In the genomic region with DNA sequence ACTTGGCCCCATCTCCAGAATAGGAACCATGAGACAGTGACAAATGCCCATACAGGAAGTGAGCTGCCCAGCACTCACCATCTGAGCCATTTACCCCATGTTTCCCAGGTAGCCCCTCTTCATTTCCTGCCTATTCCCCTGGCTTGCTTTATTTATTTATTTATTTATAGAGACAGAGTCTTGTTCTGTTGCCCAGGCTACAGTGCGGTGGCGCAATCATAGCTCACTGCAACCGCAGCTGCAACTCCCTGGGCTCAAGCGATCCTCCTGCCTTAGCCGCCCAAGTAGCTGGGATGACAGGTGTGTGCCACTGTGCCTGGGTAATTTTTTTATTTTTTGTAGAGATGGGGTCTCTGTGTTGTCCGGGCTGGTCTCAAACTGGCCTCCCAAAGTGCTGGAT, we compare ENCODE assay signal across 15 cellular contexts.
A peak's percentile ranks its signal among the peaks of the same experiment; 100 is the strongest.
DNase-seq lines count a peak whose midpoint lies in the region; ATAC-seq and TF ChIP-seq lines count a peak whose summit lies in the region.
"Had no signal": no experiment of that assay in that cellular context is flagged by ENCODE, and none has a peak within 500 bp of the region (broad histone marks: within the 10 kb centered on the region; RNA-seq: fewer than 3 reads in every experiment).

No MANE protein-coding gene starts in this region.

- H3K4me3 Mint-ChIP-seq in CD4-positive, alpha-beta T cell: no peak overlapping the region
- H3K4me3 Mint-ChIP-seq in activated naive CD8-positive, alpha-beta T cell treated with anti-CD3 and anti-CD28 coated beads for 36 hours: no peak overlapping the region

- H3K9me3 Mint-ChIP-seq in CD4-positive, alpha-beta T cell: no peaks in the 10 kb centered on the region
- peaks cover 9% of the 10 kb centered on the region for H3K9me3 Mint-ChIP-seq in activated naive CD8-positive, alpha-beta T cell treated with anti-CD3 and anti-CD28 coated beads for 36 hours
- H3K9me3 Mint-ChIP-seq: CD4-positive, CD25-positive, alpha-beta regulatory T cell had no signal

- H3K4me1 Mint-ChIP-seq in CD4-positive, alpha-beta T cell (ENCODE audit: low read depth): peaks cover 89% of the 10 kb centered on the region
- H3K4me1 Mint-ChIP-seq in activated naive CD8-positive, alpha-beta T cell treated with anti-CD3 and anti-CD28 coated beads for 36 hours: peaks cover 91% of the 10 kb centered on the region

- H3K9ac ChIP-seq in Loucy (ENCODE audit: low read depth, low read length, poor library complexity, severe bottlenecking): peak overlapping the region; percentile 59

- peak overlapping the region; percentile 90 for H3K27ac Mint-ChIP-seq in CD4-positive, alpha-beta T cell
- peak overlapping the region; percentile 98 for H3K27ac Mint-ChIP-seq in activated naive CD8-positive, alpha-beta T cell treated with anti-CD3 and anti-CD28 coated beads for 36 hours

- peak overlapping the region; percentile 59 for H3K4me3 ChIP-seq in Loucy (ENCODE audit: low read length, poor library complexity, severe bottlenecking)
- no peak overlapping the region for H3K4me3 ChIP-seq in neutrophil (ENCODE audit: low read depth in 1 of 2, low read length in 1 of 2)
- H3K4me3 ChIP-seq: gastrocnemius medialis, right atrium auricular region had no signal

- no peak for ATAC-seq in CD4-positive, alpha-beta T cell (ENCODE audit: poor library complexity)
- ATAC-seq: gastrocnemius medialis; stimulated activated naive CD8-positive, alpha-beta T cell treated with anti-CD3 and anti-CD28 coated beads, Interleukin-15, amount 100 ng/mL, for 72 hours had no signal

- H2AFZ ChIP-seq in Loucy (ENCODE audit: low read length): no peak overlapping the region

- H3K79me2 ChIP-seq in Loucy (ENCODE audit: insufficient read depth, low read length): peaks cover 16% of the 10 kb centered on the region

- TF ChIP-seq CTCF in CD4-positive, alpha-beta T cell (IDR thresholded peaks at IDR 0.05): no peak
- no peak for TF ChIP-seq CTCF in Loucy (conservative IDR thresholded peaks at IDR 0.05; ENCODE audit: low read length)
- TF ChIP-seq CTCF in neutrophil (IDR thresholded peaks at IDR 0.05): no peak
- no peak for TF ChIP-seq CTCF in GM10248 (IDR thresholded peaks at IDR 0.05; ENCODE audit: control extremely low read depth, extremely low read depth, low read depth, missing control alignments)

- H3K9me2 ChIP-seq in Loucy (replicated peaks; ENCODE audit: low read depth, low read length): no peaks in the 10 kb centered on the region

- peak overlapping the region; percentile 74 for H3K4me2 ChIP-seq in Loucy (ENCODE audit: low read depth, low read length, poor library complexity, severe bottlenecking)

- H3K4me1 ChIP-seq in Loucy (ENCODE audit: insufficient read depth, low read length, poor library complexity, severe bottlenecking): peaks cover 64% of the 10 kb centered on the region
- peaks cover 52 to 56% of the 10 kb centered on the region in 2 experiments for H3K4me1 ChIP-seq in neutrophil (ENCODE audit: control insufficient read depth in 1 of 2, insufficient read depth in 1 of 2, low read depth in 1 of 2, low read length in 1 of 2)
- H3K4me1 ChIP-seq: gastrocnemius medialis had no signal

- H3K9me3 ChIP-seq in CD4-positive, alpha-beta T cell (ENCODE audit: control insufficient read depth, low read length): no peaks in the 10 kb centered on the region
- H3K9me3 ChIP-seq in Loucy (ENCODE audit: insufficient read depth, low read depth, low read length): no peaks in the 10 kb centered on the region
- no peaks in the 10 kb centered on the region for H3K9me3 ChIP-seq in neutrophil
- H3K9me3 ChIP-seq: gastrocnemius medialis, right atrium auricular region had no signal

- no peaks in the 10 kb centered on the region for H3K27me3 Mint-ChIP-seq in CD4-positive, alpha-beta T cell
- H3K27me3 Mint-ChIP-seq in activated naive CD8-positive, alpha-beta T cell treated with anti-CD3 and anti-CD28 coated beads for 36 hours: no peaks in the 10 kb centered on the region
- H3K27me3 Mint-ChIP-seq: CD4-positive, CD25-positive, alpha-beta regulatory T cell; stimulated activated naive CD8-positive, alpha-beta T cell treated with anti-CD3 and anti-CD28 coated beads, Interleukin-15, amount 100 ng/mL, for 72 hours had no signal

- no peaks in the 10 kb centered on the region for H3K27me3 ChIP-seq in CD4-positive, alpha-beta T cell (ENCODE audit: control insufficient read depth, insufficient read depth, low read length)
- H3K27me3 ChIP-seq in Loucy (ENCODE audit: insufficient read depth, low read length, poor library complexity, severe bottlenecking): no peaks in the 10 kb centered on the region
- H3K27me3 ChIP-seq in neutrophil: no peaks in the 10 kb centered on the region
- H3K27me3 ChIP-seq: gastrocnemius medialis, right atrium auricular region had no signal

- DNase-seq in CD4-positive, alpha-beta T cell: no peak
- DNase-seq in activated naive CD8-positive, alpha-beta T cell treated with anti-CD3 and anti-CD28 coated beads for 36 hours: no peak
- DNase-seq in H4 (ENCODE audit: low spot score) (no peak), DMS153 treated with DMSO at 0.1 percent for 48 hours (lab: John Stamatoyannopoulos, UW; ENCODE audit: unreplicated experiment) (no peak), GM10248 (ENCODE audit: extremely low spot score) (no peak)
- DNase-seq: CD4-positive, CD25-positive, alpha-beta regulatory T cell; gastrocnemius medialis; kidney; NCI-H1048; NCI-H2227 treated with DMSO at 0.1 percent for 48 hours; stimulated activated naive CD8-positive, alpha-beta T cell treated with anti-CD3 and anti-CD28 coated beads, Interleukin-15, amount 100 ng/mL, for 72 hours had no signal

- H4K20me1 ChIP-seq in Loucy (ENCODE audit: insufficient read depth, low read length, poor library complexity, severe bottlenecking): peaks cover 3% of the 10 kb centered on the region

- no peak overlapping the region for H3K27ac ChIP-seq in CD4-positive, alpha-beta T cell (ENCODE audit: low read depth, low read length)
- H3K27ac ChIP-seq in neutrophil: peak overlapping the region; percentile 74
- H3K27ac ChIP-seq: gastrocnemius medialis, RWPE1 had no signal

- POLR2A ChIA-PET in CD4-positive, alpha-beta T cell (lab: Charles Lee): interaction anchor here (0.6 to 3.4 kb wide), 6 partner anchors 8 to 724 kb away, joined by 3 to 29 read pairs (median 8); no protein-coding TSS in a partner anchor
- POLR2A ChIA-PET in GM10248 (lab: Yijun Ruan, JAX): no interaction called here

- intact Hi-C loops in CD4-positive, alpha-beta T cell (cut with DNase I, micrococcal nuclease): loop anchor here in 1 of 2 experiments (5.0 kb wide), 2 partner anchors 48 to 73 kb away; a partner anchor contains a TSS

- H3F3A ChIP-seq in Loucy (ENCODE audit: low read depth): peaks cover 17% of the 10 kb centered on the region

- CTCF ChIA-PET in CD4-positive, alpha-beta T cell (lab: Charles Lee): interaction anchor here (1.7 to 2.7 kb wide), 3 partner anchors 8 to 28 kb away, joined by 7 to 10 read pairs (median 9); no protein-coding TSS in a partner anchor
- CTCF ChIA-PET in GM10248 (lab: Yijun Ruan, JAX): interaction anchor here (0.9 to 1.9 kb wide), 8 partner anchors 19 to 200 kb away, joined by 3 to 5 read pairs (median 3); no protein-coding TSS in a partner anchor

- H3K36me3 Mint-ChIP-seq in CD4-positive, alpha-beta T cell (ENCODE audit: low read depth): peaks cover 10% of the 10 kb centered on the region
- peaks cover 81% of the 10 kb centered on the region for H3K36me3 Mint-ChIP-seq in activated naive CD8-positive, alpha-beta T cell treated with anti-CD3 and anti-CD28 coated beads for 36 hours

- H3K36me3 ChIP-seq in Loucy (ENCODE audit: insufficient read depth, low read length): peaks cover 35% of the 10 kb centered on the region; the same call in 1 of the 2 replicates
- H3K36me3 ChIP-seq in neutrophil: peaks cover 30% of the 10 kb centered on the region
- H3K36me3 ChIP-seq: gastrocnemius medialis had no signal
